Comparison of ENCODE assay signal across 21 cellular contexts in genomic region chr17:67392111-67392510, GRCh38. TPM values are rescaled to one million over a fixed set of nuclear protein-coding genes. Genes with fewer than 3 reads are reported as not detected.
DNase-seq lines count a peak whose midpoint lies in the region; ATAC-seq and TF ChIP-seq lines count a peak whose summit lies in the region.
"Had no signal": no experiment of that assay in that cellular context is flagged by ENCODE, and none has a peak within 500 bp of the region (broad histone marks: within the 10 kb centered on the region; RNA-seq: fewer than 3 reads in every experiment).

No MANE protein-coding gene starts in this region.

- H3K27me3 Mint-ChIP-seq in CD4-positive, alpha-beta T cell: no peaks in the 10 kb centered on the region
- H3K27me3 Mint-ChIP-seq: IgD-negative memory B cell; stimulated activated memory B cell treated with anti-CD40 and anti-IgM and Interleukin-4, amounts not matched to agents 10 μg/mL and 1 μg/mL and 100 μg/mL, for 72 hours had no signal

- intact Hi-C loops in CD4-positive, alpha-beta T cell (cut with DNase I, micrococcal nuclease): no loop called here

- POLR2A ChIA-PET in CD4-positive, alpha-beta T cell (lab: Charles Lee): no interaction called here

- no peaks in the 10 kb centered on the region for H3K9me3 Mint-ChIP-seq in CD4-positive, alpha-beta T cell
- H3K9me3 Mint-ChIP-seq: IgD-negative memory B cell; stimulated activated memory B cell treated with anti-CD40 and anti-IgM and Interleukin-4, amounts not matched to agents 10 μg/mL and 1 μg/mL and 100 μg/mL, for 72 hours had no signal

- CTCF ChIA-PET in CD4-positive, alpha-beta T cell (lab: Charles Lee): interaction anchor here (7.3 kb wide), 1 partner anchor 83 kb away, joined by 53 read pairs; no protein-coding TSS in a partner anchor

- peaks cover 26% of the 10 kb centered on the region for H3K4me1 ChIP-seq in RWPE2 (ENCODE audit: insufficient read depth, poor library complexity, severe bottlenecking)
- peaks cover 27% of the 10 kb centered on the region for H3K4me1 ChIP-seq in effector memory CD4-positive, alpha-beta T cell (ENCODE audit: control insufficient read depth, insufficient read depth, low read length, poor library complexity, severe bottlenecking)

- no peaks in the 10 kb centered on the region for H3K27me3 ChIP-seq in CD4-positive, alpha-beta T cell (ENCODE audit: control insufficient read depth, insufficient read depth, low read length)
- no peaks in the 10 kb centered on the region for H3K27me3 ChIP-seq in RWPE2 (ENCODE audit: insufficient read depth, poor library complexity, severe bottlenecking)
- H3K27me3 ChIP-seq in effector memory CD4-positive, alpha-beta T cell (replicated peaks; ENCODE audit: control insufficient read depth, insufficient read depth, low read length, poor library complexity, severe bottlenecking): no peaks in the 10 kb centered on the region
- H3K27me3 ChIP-seq: tibial artery had no signal

- no peak for TF ChIP-seq CTCF in CD4-positive, alpha-beta T cell (IDR thresholded peaks at IDR 0.05)
- TF ChIP-seq CTCF in RWPE2 (IDR thresholded peaks at IDR 0.05; ENCODE audit: poor library complexity, severe bottlenecking): no peak

- peak; percentile 36 for DNase-seq in activated CD8-positive, alpha-beta memory T cell treated with anti-CD3 and anti-CD28 coated beads, Interleukin-2, amount 50 U/mL, for 48 hours
- no peak for DNase-seq in activated CD8-positive, alpha-beta memory T cell treated with anti-CD3 and anti-CD28 coated beads, Interleukin-2, amount 50 U/mL, for 4 hours
- no peak for DNase-seq in CD4-positive, alpha-beta T cell
- DNase-seq in RWPE2 (ENCODE audit: low spot score) (no peak), cerebellum (ENCODE audit: low spot score) (no peak), cerebellar nuclear complex (lab: John Stamatoyannopoulos, UW) (no peak), pons (ENCODE audit: low spot score) (no peak)
- DNase-seq in effector memory CD4-positive, alpha-beta T cell: no peak
- DNase-seq: activated CD4-positive, CD25-positive, alpha-beta regulatory T cell; anterior cingulate cortex; DMS153; GDM1; hippocampal formation; islet precursor cell; lower lobe of right lung; occipital lobe; RPMI8226; SK-N-SH; tibial artery had no signal

- ATAC-seq in CD4-positive, alpha-beta T cell (ENCODE audit: poor library complexity): no peak
- no peak for ATAC-seq in RWPE2 (ENCODE audit: low read depth)
- ATAC-seq: lower lobe of right lung; stimulated activated memory B cell treated with anti-CD40 and anti-IgM and Interleukin-4, amounts not matched to agents 10 μg/mL and 1 μg/mL and 100 μg/mL, for 72 hours had no signal

- H3K27ac Mint-ChIP-seq in CD4-positive, alpha-beta T cell: peak overlapping the region; percentile 92
- H3K27ac Mint-ChIP-seq: IgD-negative memory B cell had no signal

- H3K36me3 Mint-ChIP-seq in CD4-positive, alpha-beta T cell (ENCODE audit: low read depth): peaks cover 54% of the 10 kb centered on the region

- peak overlapping the region; percentile 11 for H3K27ac ChIP-seq in CD4-positive, alpha-beta T cell (ENCODE audit: low read depth, low read length)
- H3K27ac ChIP-seq in RWPE2 (ENCODE audit: poor library complexity, severe bottlenecking): peak overlapping the region; percentile 88
- H3K27ac ChIP-seq in effector memory CD4-positive, alpha-beta T cell (ENCODE audit: insufficient read depth, low read length, poor library complexity, severe bottlenecking): peak overlapping the region; percentile 65
- H3K27ac ChIP-seq: tibial artery had no signal

- peaks cover 70% of the 10 kb centered on the region for H3K4me1 Mint-ChIP-seq in CD4-positive, alpha-beta T cell (ENCODE audit: low read depth)

- no peaks in the 10 kb centered on the region for H3K9me3 ChIP-seq in CD4-positive, alpha-beta T cell (ENCODE audit: control insufficient read depth, low read length)
- no peaks in the 10 kb centered on the region for H3K9me3 ChIP-seq in RWPE2 (ENCODE audit: severe bottlenecking)
- H3K9me3 ChIP-seq in effector memory CD4-positive, alpha-beta T cell (ENCODE audit: control insufficient read depth, low read length): no peaks in the 10 kb centered on the region
- H3K9me3 ChIP-seq: lower lobe of right lung, SK-N-SH, tibial artery had no signal

- no peak overlapping the region for H3K4me3 ChIP-seq in RWPE2 (ENCODE audit: severe bottlenecking)
- H3K4me3 ChIP-seq in effector memory CD4-positive, alpha-beta T cell (ENCODE audit: insufficient read depth, low read depth, low read length, poor library complexity, severe bottlenecking): no peak overlapping the region
- H3K4me3 ChIP-seq: lower lobe of right lung, tibial artery had no signal

- peak overlapping the region; percentile 48 for H3K4me3 Mint-ChIP-seq in CD4-positive, alpha-beta T cell
- H3K4me3 Mint-ChIP-seq: stimulated activated memory B cell treated with anti-CD40 and anti-IgM and Interleukin-4, amounts not matched to agents 10 μg/mL and 1 μg/mL and 100 μg/mL, for 72 hours had no signal

- H3K36me3 ChIP-seq in RWPE2 (ENCODE audit: low read depth): peaks cover 17% of the 10 kb centered on the region; the same call in 1 of the 2 replicates
- peaks cover 9% of the 10 kb centered on the region for H3K36me3 ChIP-seq in effector memory CD4-positive, alpha-beta T cell (ENCODE audit: control insufficient read depth, insufficient read depth, low read length)
- H3K36me3 ChIP-seq: lower lobe of right lung, tibial artery had no signal

RNA-seq across cellular contexts. Expression of gene PITPNC1, which starts 15.0 kb away (rescaled TPM):
- 10 to 100 TPM; 80.2 to 83.4 TPM for total RNA-seq in CD4-positive, alpha-beta T cell
- 44.2 TPM for total RNA-seq in cerebellum

RNA-seq across cellular contexts. Expression of gene PSMD12, which starts 25.7 kb away (rescaled TPM):
- total RNA-seq in CD4-positive, alpha-beta T cell: 10 to 100 TPM; 49.3 to 52.5 TPM
- total RNA-seq in cerebellum: 45.5 TPM

Comparison
In these comparisons a context has a peak if more than half of its experiments do, and no peak if none do; other contexts are left out.
1. H3K27ac ChIP-seq: peak in every context shown above with its lines; median percentile 88 in RWPE2; 65 in effector memory CD4-positive, alpha-beta T cell; 11 in CD4-positive, alpha-beta T cell.